In genomic region chr4:674172-675035, GRCh38 we compare ENCODE assay signal across 8 cellular contexts. TPM values are rescaled to one million over a fixed set of nuclear protein-coding genes. Genes with fewer than 3 reads are reported as not detected.
DNase-seq lines count a peak whose midpoint lies in the region; ATAC-seq and TF ChIP-seq lines count a peak whose summit lies in the region.

Gene ATP5ME, minus strand, starts transcription at chr4:674276. Its CDS starts 29 bp downstream, at chr4:674247.
A gene with protein sequence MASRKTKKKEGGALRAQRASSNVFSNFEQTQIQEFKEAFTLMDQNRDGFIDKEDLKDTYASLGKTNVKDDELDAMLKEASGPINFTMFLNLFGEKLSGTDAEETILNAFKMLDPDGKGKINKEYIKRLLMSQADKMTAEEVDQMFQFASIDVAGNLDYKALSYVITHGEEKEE (plus strand): TSS chr4:674542. CDS start chr4:678027, 3,485 bp downstream.

- no peaks in the 10 kb centered on the region for H3K27me3 Mint-ChIP-seq in activated naive CD8-positive, alpha-beta T cell
- H3K27me3 Mint-ChIP-seq in osteocyte (ENCODE audit: unreplicated experiment): no peaks in the 10 kb centered on the region

- H3K9me3 ChIP-seq in thymus (ENCODE audit: control insufficient read depth): no peaks in the 10 kb centered on the region

- peak; percentile 99 for TF ChIP-seq CTCF in GM12864 (IDR thresholded peaks at IDR 0.05; ENCODE audit: low read depth, low read length, missing control alignments)
- TF ChIP-seq CTCF in osteocyte (IDR thresholded peaks at IDR 0.05): peak; percentile 97

- peaks cover 6% of the 10 kb centered on the region for H3K4me1 Mint-ChIP-seq in activated naive CD8-positive, alpha-beta T cell (ENCODE audit: low read depth)
- peaks cover 11% of the 10 kb centered on the region for H3K4me1 Mint-ChIP-seq in osteocyte (ENCODE audit: unreplicated experiment)

- H3K4me3 Mint-ChIP-seq in activated naive CD8-positive, alpha-beta T cell: peak within 1 kb of the TSS; percentile 89
- H3K4me3 Mint-ChIP-seq in osteocyte (ENCODE audit: unreplicated experiment): peak within 1 kb of the TSS; percentile 79

- DNase-seq in GM12864 (ENCODE audit: low read depth): peak; percentile 88
- peak; percentile 94 for DNase-seq in NCI-H1092 treated with DMSO at 0.1 percent for 48 hours (lab: John Stamatoyannopoulos, UW)
- DNase-seq in SKM-1 (lab: John Stamatoyannopoulos, UW; ENCODE audit: unreplicated experiment): peak; percentile 97
- DNase-seq in head of caudate nucleus: peak; percentile 92 to 99 (median 97)
- peak; percentile 99 for DNase-seq in osteocyte (ENCODE audit: extremely low spot score, unreplicated experiment)

- peaks cover 18% of the 10 kb centered on the region for H3K36me3 ChIP-seq in thymus (ENCODE audit: control insufficient read depth, insufficient read depth)

- H3K27ac ChIP-seq in thymus (ENCODE audit: low read depth): peak within 1 kb of the TSS; percentile 91

- H3K4me3 ChIP-seq in GM12864 (ENCODE audit: low read depth, low read length) (peak within 1 kb of the TSS; percentile 93), thymus (ENCODE audit: low read length) (peak within 1 kb of the TSS; percentile 98)

- peaks cover 16% of the 10 kb centered on the region for H3K4me1 ChIP-seq in thymus (ENCODE audit: control insufficient read depth, insufficient read depth, low read length)

- intact Hi-C loops in head of caudate nucleus (cut with DNase I): loop anchor here (10.0 kb wide), 1 partner anchor 170 kb away; no protein-coding TSS in a partner anchor

- WGBS in thymus: under 1% methylated on average over 84 of the region's 84 CpGs

- H3K9me3 Mint-ChIP-seq in activated naive CD8-positive, alpha-beta T cell (ENCODE audit: low read depth): no peaks in the 10 kb centered on the region
- H3K9me3 Mint-ChIP-seq in osteocyte (ENCODE audit: unreplicated experiment): no peaks in the 10 kb centered on the region

- peak; percentile 79 for ATAC-seq in HG02623 (IDR thresholded peaks at IDR 0.05; ENCODE audit: unreplicated experiment)

- H3K27me3 ChIP-seq in thymus (ENCODE audit: control insufficient read depth, insufficient read depth): no peaks in the 10 kb centered on the region

- H3K27ac Mint-ChIP-seq in activated naive CD8-positive, alpha-beta T cell: peak within 1 kb of the TSS; percentile 81
- peak within 1 kb of the TSS; percentile 50 for H3K27ac Mint-ChIP-seq in osteocyte (ENCODE audit: unreplicated experiment)

- peaks cover 6% of the 10 kb centered on the region for H3K36me3 Mint-ChIP-seq in activated naive CD8-positive, alpha-beta T cell
- peaks cover 8% of the 10 kb centered on the region for H3K36me3 Mint-ChIP-seq in osteocyte (ENCODE audit: unreplicated experiment)

RNA-seq across cellular contexts. Expression of gene ATP5ME, which starts in this region (rescaled TPM):
- 261 and 271 TPM in 2 replicates for total RNA-seq in osteocyte
- 492 TPM for polyA plus RNA-seq in thymus

RNA-seq across cellular contexts. Expression of the second gene that starts in this region (rescaled TPM):
- total RNA-seq in osteocyte: 32.2 and 32.3 TPM in 2 replicates
- polyA plus RNA-seq in thymus: 32.9 TPM

Comparison
In these comparisons a context has a peak if more than half of its experiments do, and no peak if none do; other contexts are left out.
1. Peak in every context shown above with its lines: DNase-seq, ATAC-seq, H3K4me3 ChIP-seq and H3K27ac ChIP-seq.